In the genomic region with DNA sequence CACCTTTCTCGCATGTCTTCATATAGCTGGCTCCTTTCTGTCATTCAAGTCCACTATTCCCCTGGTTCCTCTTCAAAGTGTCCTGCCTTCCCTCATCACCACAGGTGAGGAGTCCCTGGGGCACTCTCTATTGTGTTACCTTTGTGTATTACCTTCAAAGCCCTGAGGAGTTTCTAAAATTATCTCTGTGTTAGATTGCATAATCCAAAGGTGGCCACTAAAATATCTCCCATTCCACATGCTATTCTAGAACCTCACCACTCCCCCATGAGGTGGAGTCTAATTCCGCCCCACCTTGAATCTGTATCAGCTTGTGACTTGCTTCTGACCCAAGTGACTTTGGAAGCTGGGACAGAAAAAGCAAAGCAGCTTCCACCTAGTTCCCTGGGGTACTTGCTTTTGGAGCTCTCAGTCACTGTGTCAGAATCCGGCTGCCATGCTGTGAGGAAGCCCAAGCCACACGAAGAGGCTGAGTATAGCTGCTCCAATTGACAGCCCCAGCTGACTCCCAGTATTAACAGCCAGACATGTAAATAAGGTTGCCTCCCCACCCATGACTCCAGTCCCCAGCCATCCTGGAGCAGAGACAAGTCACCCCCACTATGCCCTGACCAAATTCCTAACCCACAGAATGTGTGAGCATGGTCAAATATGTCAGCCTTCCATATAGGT, we compare ENCODE assay signal across 1 cellular context.
TF ChIP-seq lines count a peak whose summit lies in the region.

No MANE protein-coding gene starts in this region.

TF ChIP-seq in H1, 55 proteins besides CTCF, POLR2A, EP300 and RAD21:
- 0 out of 2 replicates have a peak, but pooled peaks have one; percentile 63 for TF ChIP-seq YY1 (IDR thresholded peaks at IDR 0.05; ENCODE audit: low read depth, low read length)
- no peak for TF ChIP-seq KDM4A (IDR thresholded peaks at IDR 0.05; ENCODE audit: low read depth, low read length, severe bottlenecking)
